Comparison of ENCODE assay signal across 8 cellular contexts in the genomic region with DNA sequence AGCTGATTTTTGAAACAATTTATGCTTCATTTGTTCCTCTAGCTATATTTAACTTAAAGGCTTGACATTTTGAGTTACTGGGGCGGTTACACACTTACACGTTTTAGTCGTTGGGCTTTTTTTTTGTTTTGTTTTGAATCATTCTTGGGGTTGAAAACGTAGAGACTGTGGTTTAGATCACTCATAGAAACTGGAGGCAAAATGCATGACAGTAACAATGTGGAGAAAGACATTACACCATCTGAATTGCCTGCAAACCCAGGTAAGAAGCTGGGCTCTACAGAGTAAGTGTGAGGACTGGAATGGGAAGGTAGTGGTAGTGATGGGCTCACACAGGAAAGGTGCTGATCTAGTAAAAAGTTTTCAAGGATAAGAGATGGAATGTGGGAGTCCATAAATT. TPM values are rescaled to one million over a fixed set of nuclear protein-coding genes. Genes with fewer than 3 reads are reported as not detected.
DNase-seq lines count a peak whose midpoint lies in the region; ATAC-seq and TF ChIP-seq lines count a peak whose summit lies in the region.

A gene with protein sequence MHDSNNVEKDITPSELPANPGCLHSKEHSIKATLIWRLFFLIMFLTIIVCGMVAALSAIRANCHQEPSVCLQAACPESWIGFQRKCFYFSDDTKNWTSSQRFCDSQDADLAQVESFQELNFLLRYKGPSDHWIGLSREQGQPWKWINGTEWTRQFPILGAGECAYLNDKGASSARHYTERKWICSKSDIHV (plus strand): TSS at position 180 of the 400 bp plus-strand sequence. CDS start 22 bp downstream, at position 202.

- H3K9me3 ChIP-seq in CD4-positive, alpha-beta T cell (ENCODE audit: control insufficient read depth, low read length): no peaks in the 10 kb centered on the region
- H3K9me3 ChIP-seq in prostate gland: no peaks in the 10 kb centered on the region

- H3K36me3 Mint-ChIP-seq in CD4-positive, alpha-beta T cell (ENCODE audit: low read depth): peaks cover 60% of the 10 kb centered on the region

- H3K27ac ChIP-seq in CD4-positive, alpha-beta T cell (ENCODE audit: low read depth, low read length): peak within 1 kb of the TSS; percentile 88
- no peak within 1 kb of the TSS for H3K27ac ChIP-seq in prostate gland

- CTCF ChIA-PET in CD4-positive, alpha-beta T cell (lab: Charles Lee): interaction anchor here (0.8 to 2.3 kb wide), 9 partner anchors 14 to 144 kb away, joined by 3 to 10 read pairs (median 4); no protein-coding TSS in a partner anchor

- peak; percentile 53 for ATAC-seq in CD4-positive, alpha-beta T cell (ENCODE audit: poor library complexity)
- ATAC-seq in GM19463 (IDR thresholded peaks at IDR 0.05; ENCODE audit: unreplicated experiment): peak; percentile 31
- peak; percentile 37 for ATAC-seq in HG03558 (IDR thresholded peaks at IDR 0.05; ENCODE audit: extremely low read depth, unreplicated experiment)
- no peak for ATAC-seq in esophagus mucosa

- TF ChIP-seq POLR2A in prostate gland (IDR thresholded peaks at IDR 0.05): no peak

- intact Hi-C loops in CD4-positive, alpha-beta T cell (cut with DNase I, micrococcal nuclease): loop anchor here in 1 of 2 experiments (1.0 kb wide), 2 partner anchors 19 to 35 kb away; no protein-coding TSS in a partner anchor
- intact Hi-C loops in prostate gland (cut with DNase I): no loop called here

- TF ChIP-seq CTCF in CD4-positive, alpha-beta T cell (IDR thresholded peaks at IDR 0.05): no peak
- TF ChIP-seq CTCF in prostate gland (IDR thresholded peaks at IDR 0.05): no peak

- no peaks in the 10 kb centered on the region for H3K9me3 Mint-ChIP-seq in CD4-positive, alpha-beta T cell

- H3K27ac Mint-ChIP-seq in CD4-positive, alpha-beta T cell: peak within 1 kb of the TSS; percentile 90

- DNase-seq in CD4-positive, alpha-beta T cell: peak in 3 of 10 experiments; percentile 19 to 44 (median 32)
- DNase-seq in central memory CD4-positive, alpha-beta T cell: peak; percentile 71
- no peak for DNase-seq in SIG-M5 (lab: John Stamatoyannopoulos, UW)
- no peak for DNase-seq in prostate gland (ENCODE audit: low spot score)
- DNase-seq in AML-193 (lab: John Stamatoyannopoulos, UW): no peak

- no peaks in the 10 kb centered on the region for H3K4me1 ChIP-seq in prostate gland (replicated peaks)

- peaks cover 71% of the 10 kb centered on the region for H3K4me1 Mint-ChIP-seq in CD4-positive, alpha-beta T cell (ENCODE audit: low read depth)

- POLR2A ChIA-PET in CD4-positive, alpha-beta T cell (lab: Charles Lee): interaction anchor here (0.6 to 16.7 kb wide), 24 partner anchors 9 to 283 kb away, joined by 3 to 648 read pairs (median 5); a partner anchor contains a TSS

- no peaks in the 10 kb centered on the region for H3K27me3 ChIP-seq in CD4-positive, alpha-beta T cell (ENCODE audit: control insufficient read depth, insufficient read depth, low read length)
- no peaks in the 10 kb centered on the region for H3K27me3 ChIP-seq in prostate gland (replicated peaks; ENCODE audit: insufficient read depth)

- no peaks in the 10 kb centered on the region for H3K27me3 Mint-ChIP-seq in CD4-positive, alpha-beta T cell

- H3K36me3 ChIP-seq in prostate gland: no peaks in the 10 kb centered on the region

- 82% methylated on average over 4 of the region's 4 CpGs for WGBS in prostate gland

- H3K4me3 Mint-ChIP-seq in CD4-positive, alpha-beta T cell: peak within 1 kb of the TSS; percentile 87

- no peak within 1 kb of the TSS for H3K4me3 ChIP-seq in prostate gland

RNA-seq across cellular contexts. Expression of the gene that starts here (rescaled TPM):
- total RNA-seq in CD4-positive, alpha-beta T cell: 100 to 1,000 TPM; 121 to 122 TPM
- total RNA-seq in prostate gland (10 to 100 TPM in 1 of 2 donors, 1 to 10 TPM in 1; 4.1 to 19.9 TPM), esophagus mucosa (3.7 TPM)

Comparison
In these comparisons a context has a peak if more than half of its experiments do, and no peak if none do; other contexts are left out.
1. RNA of the gene that starts here (total RNA-seq): 121 to 122 TPM in CD4-positive, alpha-beta T cell; 4.1 to 19.9 TPM in prostate gland and 3.7 TPM in esophagus mucosa (single experiment); every median in the first group is over 4 times any median in the second.